Comparison of ENCODE assay signal across 8 cellular contexts in genomic region chr6:36442671-36443497, GRCh38. TPM values are rescaled to one million over a fixed set of nuclear protein-coding genes. Genes with fewer than 3 reads are reported as not detected.
DNase-seq lines count a peak whose midpoint lies in the region; ATAC-seq and TF ChIP-seq lines count a peak whose summit lies in the region.

TSS of gene KCTD20 (plus strand) at chr6:36443000. CDS start at chr6:36470098, 27,098 bp downstream.
TSS of gene PXT1 (minus strand) at chr6:36442854. CDS start at chr6:36426082, 16,772 bp downstream.

- no peaks in the 10 kb centered on the region for H3K36me3 ChIP-seq in HUES48 (ENCODE audit: control insufficient read depth, insufficient read depth, low read length)
- H3K36me3 ChIP-seq in OCI-LY3 (replicated peaks; ENCODE audit: low read depth, low read length) = peaks cover 4% of the 10 kb centered on the region

- H3K79me2 ChIP-seq in OCI-LY3 (ENCODE audit: low read length) = peaks cover 56% of the 10 kb centered on the region

- H3K9ac ChIP-seq in HUES48 (ENCODE audit: low read depth, low read length) (peak within 1 kb of the TSS; percentile 85), OCI-LY3 (ENCODE audit: low read length) (peak within 1 kb of the TSS; percentile 92)

- DNase-seq in D341Med (ENCODE audit: low spot score) (peak; percentile 96), activated T-cell treated with anti-CD3 and anti-CD28 coated beads for 1 hour (ENCODE audit: low read depth) (peak; percentile 77), epidermal melanocyte (ENCODE audit: insufficient read length, low spot score) (peak; percentile 89)
- DNase-seq in stimulated activated CD8-positive, alpha-beta memory T cell treated with anti-CD3 and anti-CD28 coated beads, Interleukin-2, amount 100 ng/mL, for 1 hour (ENCODE audit: low read depth in 2 of 2) = peak; percentile 69 to 70

- peak; percentile 84 for ATAC-seq in GM21423 (IDR thresholded peaks at IDR 0.05; ENCODE audit: unreplicated experiment)

- TF ChIP-seq CTCF in OCI-LY3 (IDR thresholded peaks at IDR 0.05; ENCODE audit: low read depth, low read length) = no peak

- H3K27ac ChIP-seq in HUES48 (ENCODE audit: low read depth, low read length) (peak within 1 kb of the TSS; percentile 91), OCI-LY3 (ENCODE audit: low read length) (peak within 1 kb of the TSS; percentile 70)

- no peaks in the 10 kb centered on the region for H3K9me3 ChIP-seq in HUES48 (ENCODE audit: control insufficient read depth, insufficient read depth, low read length)
- no peaks in the 10 kb centered on the region for H3K9me3 ChIP-seq in OCI-LY3 (ENCODE audit: insufficient read depth, low read length)
- no peaks in the 10 kb centered on the region for H3K9me3 ChIP-seq in mononuclear cell (ENCODE audit: low read depth, low read length)

- peak within 1 kb of the TSS; percentile 81 for H2AFZ ChIP-seq in OCI-LY3 (ENCODE audit: low read depth, low read length)

- peak within 1 kb of the TSS; percentile 86 for H3K4me2 ChIP-seq in OCI-LY3 (ENCODE audit: low read length)

- H3K4me1 ChIP-seq in HUES48 (ENCODE audit: control insufficient read depth, insufficient read depth, low read length) (peaks cover 18% of the 10 kb centered on the region), OCI-LY3 (ENCODE audit: low read length) (peaks cover 26% of the 10 kb centered on the region), mononuclear cell (ENCODE audit: insufficient read depth, low read length) (peaks cover 34% of the 10 kb centered on the region)

- H3K4me3 ChIP-seq in HUES48 (ENCODE audit: low read depth, low read length) (peak within 1 kb of the TSS; percentile 89), OCI-LY3 (ENCODE audit: low read length) (peak within 1 kb of the TSS; percentile 87), mononuclear cell (ENCODE audit: low read length) (peak within 1 kb of the TSS; percentile 97)

- no peaks in the 10 kb centered on the region for H4K20me1 ChIP-seq in OCI-LY3 (ENCODE audit: insufficient read depth, low read length)

- H3K27me3 ChIP-seq in HUES48 (ENCODE audit: control insufficient read depth, insufficient read depth, low read length) (no peaks in the 10 kb centered on the region), OCI-LY3 (ENCODE audit: low read depth, low read length) (no peaks in the 10 kb centered on the region), mononuclear cell (ENCODE audit: insufficient read depth, low read length) (no peaks in the 10 kb centered on the region)

RNA-seq across cellular contexts. Expression of gene KCTD20, which starts in this region (rescaled TPM):
- 84.8 TPM for total RNA-seq in mononuclear cell

RNA-seq across cellular contexts. Expression of gene PXT1, which starts in this region (rescaled TPM):
- total RNA-seq in mononuclear cell = 0.31 TPM

Comparison
In these comparisons a context has a peak if more than half of its experiments do, and no peak if none do; other contexts are left out.
1. Peak in every context shown above with its lines: DNase-seq, ATAC-seq, H3K4me3 ChIP-seq and H3K27ac ChIP-seq.